9 cellular contexts compared by ENCODE assay signal in genomic region chr11:59557940-59558643, GRCh38. TPM values are rescaled to one million over a fixed set of nuclear protein-coding genes. Genes with fewer than 3 reads are reported as not detected.
DNase-seq lines count a peak whose midpoint lies in the region; ATAC-seq and TF ChIP-seq lines count a peak whose summit lies in the region.
"Had no signal": no experiment of that assay in that cellular context is flagged by ENCODE, and none has a peak within 500 bp of the region (broad histone marks: within the 10 kb centered on the region; RNA-seq: fewer than 3 reads in every experiment).

No MANE protein-coding gene starts in this region.

- peaks cover 2% of the 10 kb centered on the region; the same call in 1 of the 2 replicates for H3K4me1 ChIP-seq in iPS DF 6.9 (ENCODE audit: control insufficient read depth, insufficient read depth, low read length)

- H3K27me3 ChIP-seq in iPS DF 6.9 (ENCODE audit: control insufficient read depth, insufficient read depth, low read length), result no peaks in the 10 kb centered on the region

- ATAC-seq in stimulated activated naive CD8-positive, alpha-beta T cell treated with anti-CD3 and anti-CD28 coated beads, Interleukin-15, Interleukin-2, amounts not matched to agents 100 U/mL and 50 U/mL, for 24 hours, result no peak
- no peak for ATAC-seq in activated B cell treated with CpG ODN at 0.5 μM for 24 hours (ENCODE audit: low read depth)
- ATAC-seq in GM21619 (IDR thresholded peaks at IDR 0.05; ENCODE audit: unreplicated experiment), result no peak
- no peak for ATAC-seq in HG02938 (IDR thresholded peaks at IDR 0.05; ENCODE audit: unreplicated experiment)
- no peak for ATAC-seq in GM18498 (IDR thresholded peaks at IDR 0.05; ENCODE audit: unreplicated experiment)

- CTCF ChIA-PET in activated B cell treated with CpG ODN at 0.5 μM for 24 hours (lab: Charles Lee), result no interaction called here

- H3K4me3 Mint-ChIP-seq in stimulated activated naive CD8-positive, alpha-beta T cell treated with anti-CD3 and anti-CD28 coated beads, Interleukin-15, Interleukin-2, amounts not matched to agents 100 ng/mL and 50 ng/mL, for 24 hours, result peak overlapping the region; percentile 84
- peak overlapping the region; percentile 72 for H3K4me3 Mint-ChIP-seq in activated B cell treated with CpG ODN at 0.5 μM for 24 hours

- H3K9me3 Mint-ChIP-seq in stimulated activated naive CD8-positive, alpha-beta T cell treated with anti-CD3 and anti-CD28 coated beads, Interleukin-15, Interleukin-2, amounts not matched to agents 100 ng/mL and 50 ng/mL, for 24 hours, result no peaks in the 10 kb centered on the region
- H3K9me3 Mint-ChIP-seq in activated B cell treated with CpG ODN at 0.5 μM for 24 hours, result no peaks in the 10 kb centered on the region

- no peaks in the 10 kb centered on the region for H3K9me3 ChIP-seq in iPS DF 6.9 (ENCODE audit: control insufficient read depth, insufficient read depth, low read length)

- intact Hi-C loops in activated B cell treated with CpG ODN at 0.5 μM for 24 hours (cut with micrococcal nuclease), result loop anchor here (1.0 to 10.0 kb wide), 3 partner anchors 8 to 1893 kb away; partner anchors contain the start of genes DTX4 and ZDHHC5

- no peaks in the 10 kb centered on the region for H3K36me3 ChIP-seq in iPS DF 6.9 (ENCODE audit: control insufficient read depth, insufficient read depth, low read length)

- H3K36me3 Mint-ChIP-seq in stimulated activated naive CD8-positive, alpha-beta T cell treated with anti-CD3 and anti-CD28 coated beads, Interleukin-15, Interleukin-2, amounts not matched to agents 100 ng/mL and 50 ng/mL, for 24 hours (ENCODE audit: low read depth), result peaks cover 4% of the 10 kb centered on the region
- peaks cover 5% of the 10 kb centered on the region for H3K36me3 Mint-ChIP-seq in activated B cell treated with CpG ODN at 0.5 μM for 24 hours (ENCODE audit: low read depth)

- H3K4me1 Mint-ChIP-seq in stimulated activated naive CD8-positive, alpha-beta T cell treated with anti-CD3 and anti-CD28 coated beads, Interleukin-15, Interleukin-2, amounts not matched to agents 100 ng/mL and 50 ng/mL, for 24 hours (ENCODE audit: low read depth), result peaks cover 51% of the 10 kb centered on the region
- H3K4me1 Mint-ChIP-seq in activated B cell treated with CpG ODN at 0.5 μM for 24 hours, result peaks cover 53% of the 10 kb centered on the region

- TF ChIP-seq CTCF in activated B cell treated with CpG ODN at 0.5 μM for 24 hours (IDR thresholded peaks at IDR 0.05), result no peak

- H3K27ac Mint-ChIP-seq in stimulated activated naive CD8-positive, alpha-beta T cell treated with anti-CD3 and anti-CD28 coated beads, Interleukin-15, Interleukin-2, amounts not matched to agents 100 ng/mL and 50 ng/mL, for 24 hours, result peak overlapping the region; percentile 65
- H3K27ac Mint-ChIP-seq in activated B cell treated with CpG ODN at 0.5 μM for 24 hours, result peak overlapping the region; percentile 30

- DNase-seq in stimulated activated naive CD8-positive, alpha-beta T cell treated with anti-CD3 and anti-CD28 coated beads, Interleukin-15, Interleukin-2, amounts not matched to agents 100 U/mL and 50 U/mL, for 24 hours, result no peak
- DNase-seq in activated B cell treated with CpG ODN at 0.5 μM for 24 hours (no peak), iPS DF 6.9 (ENCODE audit: low read depth, low spot score) (no peak), COLO668 (lab: John Stamatoyannopoulos, UW; ENCODE audit: unreplicated experiment) (no peak)

- H3K27ac ChIP-seq in iPS DF 6.9 (ENCODE audit: low read length), result no peak overlapping the region

- H3K27me3 Mint-ChIP-seq in stimulated activated naive CD8-positive, alpha-beta T cell treated with anti-CD3 and anti-CD28 coated beads, Interleukin-15, Interleukin-2, amounts not matched to agents 100 ng/mL and 50 ng/mL, for 24 hours, result peaks cover 3% of the 10 kb centered on the region
- H3K27me3 Mint-ChIP-seq in activated B cell treated with CpG ODN at 0.5 μM for 24 hours, result peaks cover 3% of the 10 kb centered on the region

- WGBS in iPS DF 6.9 (ENCODE audit: insufficient coverage, insufficient read length), result no CpG with 5 or more reads among the region's 12 CpGs

- POLR2A ChIA-PET in activated B cell treated with CpG ODN at 0.5 μM for 24 hours (lab: Charles Lee), result interaction anchor here (2.3 to 3.2 kb wide), 3 partner anchors 8 to 58 kb away, joined by 11 to 16 read pairs (median 15); partner anchors contain the start of gene OSBP

- H3K4me3 ChIP-seq in iPS DF 6.9 (ENCODE audit: low read length), result peak overlapping the region; percentile 51; the same call in 1 of the 2 replicates

RNA-seq across cellular contexts. Expression of gene OR4D9, which starts 46.8 kb away (rescaled TPM):
- total RNA-seq in activated B cell treated with CpG ODN at 0.5 μM for 24 hours, result not detected in 2 replicates
- total RNA-seq: T-helper 1 cell treated with Interleukin-12 subunit alpha and Interleukin-12 subunit beta and Interleukin-4 antibody, amounts not matched to agents 30 ng/mL and 1 ng/mL, for 36 hours had no signal

RNA-seq across cellular contexts. Expression of gene OR4D11, which starts 54.7 kb away (rescaled TPM):
- not detected in 2 replicates for total RNA-seq in activated B cell treated with CpG ODN at 0.5 μM for 24 hours
- total RNA-seq: T-helper 1 cell treated with Interleukin-12 subunit alpha and Interleukin-12 subunit beta and Interleukin-4 antibody, amounts not matched to agents 30 ng/mL and 1 ng/mL, for 36 hours had no signal

RNA-seq across cellular contexts. Expression of gene OSBP, which starts 57.5 kb away (rescaled TPM):
- total RNA-seq in activated B cell treated with CpG ODN at 0.5 μM for 24 hours, result 34.7 and 38.0 TPM in 2 replicates
